In the genomic region with DNA sequence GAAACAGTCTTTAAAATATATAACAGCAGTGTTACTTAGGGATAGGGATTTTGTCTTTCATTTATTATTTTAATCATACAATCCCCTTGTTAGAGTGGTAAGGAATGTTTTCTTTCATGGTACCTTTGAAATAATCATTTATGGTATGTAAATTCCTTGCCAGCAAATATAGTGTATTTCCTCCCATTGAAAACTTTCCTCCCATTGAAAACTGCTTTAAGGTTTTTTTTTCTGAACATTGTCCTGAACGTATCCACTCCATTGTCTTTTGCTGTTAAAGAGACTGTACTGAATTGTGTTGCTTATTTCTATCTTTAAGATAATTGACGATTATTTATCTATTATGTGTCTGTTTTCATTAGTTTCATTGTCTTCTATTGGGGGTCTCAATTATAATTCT, we compare ENCODE assay signal across 20 cellular contexts.
"Had no signal": no experiment of that assay in that cellular context is flagged by ENCODE, and none has a peak within 500 bp of the region (broad histone marks: within the 10 kb centered on the region; RNA-seq: fewer than 3 reads in every experiment).

No MANE protein-coding gene starts in this region.

- H3K27me3 Mint-ChIP-seq: IgD-negative memory B cell had no signal

- H3K4me3 ChIP-seq: K562, SJCRH30 had no signal

- H3K27me3 ChIP-seq: SJCRH30 had no signal

- ATAC-seq: SK-N-SH treated with all-trans-retinoic acid at 6 μM for 48 hours had no signal

- H3K4me1 ChIP-seq: SJCRH30 had no signal

- H3K27ac ChIP-seq: HL-60, KMS-11, RWPE1, SJCRH30 had no signal

- H3K9me3 Mint-ChIP-seq: IgD-negative memory B cell had no signal

- H3K4me3 Mint-ChIP-seq: IgD-negative memory B cell had no signal

- H3K27ac Mint-ChIP-seq: IgD-negative memory B cell had no signal

- DNase-seq: Kasumi-1, MM.1S, NCI-H1092 treated with DMSO at 0.1 percent for 48 hours, NCI-H1436, NCI-H187, NCI-H2029, NCI-H2081 treated with DMSO at 0.1 percent for 48 hours, NCI-H2171, NCI-H226, NCI-H510A, NCI-H524 treated with DMSO at 0.1 percent for 48 hours, NCI-H774, SHP77 treated with DMSO at 0.1 percent for 48 hours, SJCRH30 had no signal
